In genomic region chr4:32261196-32261595, GRCh38 we compare ENCODE assay signal across 2 cellular contexts.
TF ChIP-seq lines count a peak whose summit lies in the region.

No MANE protein-coding gene starts in this region.

TF ChIP-seq in HepG2, 621 proteins besides CTCF, POLR2A, EP300 and RAD21 (continued from another document):
- no peak for TF ChIP-seq ZBTB2 (CRISPR knock-in tag; IDR thresholded peaks at IDR 0.05; ENCODE audit: low read depth)
- TF ChIP-seq ZNF597 (CRISPR knock-in tag; IDR thresholded peaks at IDR 0.05) = no peak
- no peak for TF ChIP-seq SMAD3 (CRISPR knock-in tag; IDR thresholded peaks at IDR 0.05)
- no peak for TF ChIP-seq ZSCAN5A (CRISPR knock-in tag; IDR thresholded peaks at IDR 0.05; ENCODE audit: borderline replicate concordance)
- no peak for TF ChIP-seq ZNF652 (CRISPR knock-in tag; IDR thresholded peaks at IDR 0.05; ENCODE audit: borderline replicate concordance, low read depth)
- no peak for TF ChIP-seq ZNF280D (CRISPR knock-in tag; IDR thresholded peaks at IDR 0.05)
- no peak for TF ChIP-seq ZNF484 (CRISPR knock-in tag; IDR thresholded peaks at IDR 0.05; ENCODE audit: borderline replicate concordance, low read depth)
- TF ChIP-seq NBN (conservative IDR thresholded peaks at IDR 0.05) = no peak
- no peak for TF ChIP-seq ZNF282 (IDR thresholded peaks at IDR 0.05; ENCODE audit: partially characterized antibody)
- no peak for TF ChIP-seq IRX3 (CRISPR knock-in tag; IDR thresholded peaks at IDR 0.05; ENCODE audit: borderline replicate concordance, low read depth)

TF ChIP-seq in WTC11, 78 proteins besides CTCF, POLR2A, EP300 and RAD21 (continued from another document):
- TF ChIP-seq STAT6 (CRISPR knock-in tag; conservative IDR thresholded peaks at IDR 0.05; ENCODE audit: low read depth) (no peak), USF1 (CRISPR knock-in tag; IDR thresholded peaks at IDR 0.05) (no peak)
